Comparison of ENCODE assay signal across 11 cellular contexts in the genomic region with DNA sequence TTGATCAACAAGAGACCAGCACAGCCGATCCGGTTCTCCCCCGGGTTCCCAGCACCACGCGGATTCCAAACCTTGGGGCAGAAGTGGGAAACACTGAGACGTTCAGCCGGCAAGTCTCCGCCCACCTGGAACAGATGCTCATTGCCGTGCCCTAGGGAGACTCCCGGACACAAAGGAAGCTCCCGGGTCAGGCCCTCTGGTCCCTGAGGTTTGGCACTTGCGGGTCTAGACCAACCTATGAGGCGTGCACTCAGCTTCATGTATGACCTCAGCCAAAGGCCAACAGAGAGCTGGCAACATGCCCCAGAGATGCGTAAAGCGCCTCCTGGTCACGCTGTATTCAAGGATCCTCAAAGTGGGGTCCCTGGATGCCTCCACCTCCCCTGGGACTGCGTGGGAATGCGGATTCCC. TPM values are rescaled to one million over a fixed set of nuclear protein-coding genes. Genes with fewer than 3 reads are reported as not detected.
DNase-seq lines count a peak whose midpoint lies in the region; ATAC-seq, FAIRE-seq and TF ChIP-seq lines count a peak whose summit lies in the region.
"Had no signal": no experiment of that assay in that cellular context is flagged by ENCODE, and none has a peak within 500 bp of the region (broad histone marks: within the 10 kb centered on the region; RNA-seq: fewer than 3 reads in every experiment).

No MANE protein-coding gene starts in this region.

- H4K20me1 ChIP-seq in GM23338 (replicated peaks; ENCODE audit: insufficient read depth) (no peaks in the 10 kb centered on the region), H1 (replicated peaks in 1 of 2; ENCODE audit: control insufficient read depth in 1 of 2, insufficient read depth in 2 of 2, low read length in 2 of 2) (peaks cover 4% of the 10 kb centered on the region in 2 experiments)

- no peaks in the 10 kb centered on the region for H3K4me1 ChIP-seq in CD8-positive, alpha-beta T cell (ENCODE audit: insufficient read depth, low read length)
- H3K4me1 ChIP-seq in GM23338 (ENCODE audit: insufficient read depth) (peaks cover 6% of the 10 kb centered on the region; the same call in 1 of the 2 replicates), H1 (replicated peaks in 1 of 4; ENCODE audit: control insufficient read depth in 3 of 4, insufficient read depth in 4 of 4, low read length in 3 of 4) (peaks cover 4 to 18% (median 11%) of the 10 kb centered on the region in 4 experiments)

- no peak overlapping the region for H2BK5ac ChIP-seq in H1 (ENCODE audit: low read depth, low read length)

- H4K8ac ChIP-seq in H1 (ENCODE audit: extremely low read depth, insufficient read depth, low read length): no peak overlapping the region

- no peak overlapping the region for H2BK15ac ChIP-seq in H1 (ENCODE audit: low read length)

- intact Hi-C loops in CD8-positive, alpha-beta T cell (cut with DNase I, micrococcal nuclease): no loop called here
- intact Hi-C loops in posterior vena cava (cut with DNase I): no loop called here

- no peaks in the 10 kb centered on the region for H3K36me3 Mint-ChIP-seq in CD8-positive, alpha-beta T cell
- peaks cover 19% of the 10 kb centered on the region for H3K36me3 Mint-ChIP-seq in GM23338 (ENCODE audit: low read depth)
- H3K36me3 Mint-ChIP-seq in activated T-cell treated with anti-CD3 and anti-CD28 coated beads, Interleukin-2, amount 50 U/mL, for 24 hours (ENCODE audit: low read depth): no peaks in the 10 kb centered on the region

- no peak for FAIRE-seq in H1 (lab: Jason Lieb, UNC)
- FAIRE-seq: bronchial epithelial cell had no signal

- H3F3A ChIP-seq in GM23338 (replicated peaks; ENCODE audit: low read depth): no peaks in the 10 kb centered on the region

- TF ChIP-seq EP300 in H1 (IDR thresholded peaks at IDR 0.05; ENCODE audit: borderline replicate concordance in 1 of 2, low read depth in 2 of 2, low read length in 2 of 2): no peak

- no peaks in the 10 kb centered on the region for H3K9me2 ChIP-seq in GM23338 (ENCODE audit: insufficient read depth)

- H3K4me2 ChIP-seq in GM23338 (peak overlapping the region; percentile 83; the same call in 1 of the 2 replicates), H1 (ENCODE audit: insufficient read depth in 1 of 2, low read depth in 2 of 2, low read length in 2 of 2) (peak overlapping the region; percentile 94 to 96)

- no peaks in the 10 kb centered on the region for H3K79me1 ChIP-seq in H1 (ENCODE audit: low read depth, low read length)

- 44% methylated on average over 18 of the region's 18 CpGs; no CpG with 5 or more reads in 1 of the 2 experiments for WGBS in H1 (ENCODE audit: extremely low coverage in 1 of 2, insufficient coverage in 1 of 2, insufficient read length in 1 of 2, insufficient replicate concordance in 2 of 2, low coverage in 1 of 2, low lambda C conversion rate in 2 of 2, missing lambda C conversion rate in 1 of 2), 2 experiments

- POLR2A ChIA-PET in CD8-positive, alpha-beta T cell (lab: Charles Lee): no interaction called here
- POLR2A ChIA-PET in H1 (lab: Charles Lee; ENCODE audit: partially characterized antibody): interaction anchor here (1.2 kb wide), 1 partner anchor 24 kb away, joined by 3 read pairs; no protein-coding TSS in a partner anchor

- peaks cover 16% of the 10 kb centered on the region for H3K4me1 Mint-ChIP-seq in CD8-positive, alpha-beta T cell (ENCODE audit: low read depth)
- peaks cover 2% of the 10 kb centered on the region; the same call in 1 of the 3 replicates for H3K4me1 Mint-ChIP-seq in GM23338
- peaks cover 13% of the 10 kb centered on the region for H3K4me1 Mint-ChIP-seq in activated T-cell treated with anti-CD3 and anti-CD28 coated beads, Interleukin-2, amount 50 U/mL, for 24 hours (ENCODE audit: low read depth)

- TF ChIP-seq CTCF in CD8-positive, alpha-beta T cell (IDR thresholded peaks at IDR 0.05): no peak
- no peak for TF ChIP-seq CTCF in GM23338 (conservative IDR thresholded peaks at IDR 0.05; ENCODE audit: low read depth in 2 of 2)
- no peak for TF ChIP-seq CTCF in H1 (IDR thresholded peaks at IDR 0.05; ENCODE audit: control extremely low read depth in 1 of 3, insufficient read depth in 1 of 3, low read depth in 1 of 3, low read length in 3 of 3)

- H3K23ac ChIP-seq in H1 (ENCODE audit: insufficient read length): no peak overlapping the region

- H3K9me3 ChIP-seq in CD8-positive, alpha-beta T cell (ENCODE audit: low read length): no peaks in the 10 kb centered on the region
- peaks cover 5 to 8% of the 10 kb centered on the region in 2 experiments; a peak in 3 of 4 replicates for H3K9me3 ChIP-seq in H1 (ENCODE audit: insufficient read depth in 2 of 2, low read depth in 1 of 2, low read length in 1 of 2)

- no peaks in the 10 kb centered on the region for H3K9me3 Mint-ChIP-seq in CD8-positive, alpha-beta T cell
- peaks cover 80% of the 10 kb centered on the region for H3K9me3 Mint-ChIP-seq in GM23338
- H3K9me3 Mint-ChIP-seq in activated T-cell treated with anti-CD3 and anti-CD28 coated beads, Interleukin-2, amount 50 U/mL, for 24 hours: no peaks in the 10 kb centered on the region

- TF ChIP-seq POLR2A in H1 (IDR thresholded peaks at IDR 0.05; ENCODE audit: control extremely low read depth in 1 of 2, low read depth in 2 of 2, low read length in 2 of 2): no peak

- no peak overlapping the region for H3K14ac ChIP-seq in H1 (ENCODE audit: insufficient read length)

- no peak overlapping the region for H3K27ac Mint-ChIP-seq in CD8-positive, alpha-beta T cell
- no peak overlapping the region for H3K27ac Mint-ChIP-seq in GM23338
- no peak overlapping the region for H3K27ac Mint-ChIP-seq in activated T-cell treated with anti-CD3 and anti-CD28 coated beads, Interleukin-2, amount 50 U/mL, for 24 hours

- H4K5ac ChIP-seq in H1 (ENCODE audit: insufficient read length, low read depth, low read length): no peak overlapping the region

- H3K4ac ChIP-seq in H1 (replicated peaks; ENCODE audit: insufficient read length, low read depth, low read length): no peak overlapping the region

- H2AK5ac ChIP-seq in H1 (ENCODE audit: low read depth, low read length): no peak overlapping the region

- DNase-seq in CD8-positive, alpha-beta T cell: no peak
- DNase-seq in GM23338 (ENCODE audit: low spot score) (no peak), H1 (ENCODE audit: low read depth in 1 of 2, low spot score in 2 of 2) (no peak), posterior vena cava (ENCODE audit: low spot score) (peak; percentile 77)
- DNase-seq in activated T-cell treated with anti-CD3 and anti-CD28 coated beads, Interleukin-2, amount 50 U/mL, for 24 hours: no peak
- DNase-seq in stimulated activated CD4-positive, alpha-beta T cell treated with anti-CD3 and anti-CD28 coated beads, Interleukin-12 subunit alpha, Interleukin-12 subunit beta, amount 100 ng/mL, for 4 hours: no peak
- DNase-seq: NCI-H1105 treated with DMSO at 0.1 percent for 48 hours, upper lobe of left lung had no signal

- H3K23me2 ChIP-seq in H1 (ENCODE audit: low read depth, low read length): peaks cover 21% of the 10 kb centered on the region

- ATAC-seq in CD8-positive, alpha-beta T cell: no peak
- ATAC-seq in GM23338 (no peak), HG03439 (IDR thresholded peaks at IDR 0.05; ENCODE audit: unreplicated experiment) (no peak), HG03095 (IDR thresholded peaks at IDR 0.05; ENCODE audit: unreplicated experiment) (no peak)

- peaks cover 4% of the 10 kb centered on the region for H3K27me3 ChIP-seq in CD8-positive, alpha-beta T cell (ENCODE audit: insufficient read depth, low read length)
- H3K27me3 ChIP-seq in GM23338 (ENCODE audit: insufficient read depth) (peaks cover 65% of the 10 kb centered on the region), H1 (replicated peaks in 1 of 4; ENCODE audit: control insufficient read depth in 3 of 4, extremely low read depth in 1 of 4, insufficient read depth in 3 of 4, low read length in 3 of 4) (peaks cover 37 to 64% (median 58%) of the 10 kb centered on the region in 4 experiments)

- no peak overlapping the region for H3K4me3 ChIP-seq in CD8-positive, alpha-beta T cell (ENCODE audit: low read depth, low read length)
- peak overlapping the region; percentile 74; the same call in 1 of the 2 replicates for H3K4me3 ChIP-seq in GM23338
- peak overlapping the region in 1 of 4 experiments; percentile 67; a peak in 2 of 8 replicates for H3K4me3 ChIP-seq in H1 (ENCODE audit: extremely low read depth in 1 of 4, insufficient read depth in 2 of 4, low read depth in 3 of 4, low read length in 4 of 4)

- no peak overlapping the region for H2BK20ac ChIP-seq in H1 (ENCODE audit: low read length)

- H2AFZ ChIP-seq in GM23338: no peak overlapping the region
- no peak overlapping the region for H2AFZ ChIP-seq in H1 (ENCODE audit: low read length)

- peaks cover 49% of the 10 kb centered on the region for H3K27me3 Mint-ChIP-seq in CD8-positive, alpha-beta T cell (ENCODE audit: low read depth)
- H3K27me3 Mint-ChIP-seq in GM23338 (ENCODE audit: insufficient read depth, low read depth, poor library complexity): peaks cover 47% of the 10 kb centered on the region
- peaks cover 72% of the 10 kb centered on the region for H3K27me3 Mint-ChIP-seq in activated T-cell treated with anti-CD3 and anti-CD28 coated beads, Interleukin-2, amount 50 U/mL, for 24 hours

- H3K56ac ChIP-seq in H1 (replicated peaks; ENCODE audit: insufficient read length, low read depth, low read length): no peak overlapping the region

- CTCF ChIA-PET in CD8-positive, alpha-beta T cell (lab: Charles Lee): no interaction called here
- CTCF ChIA-PET in H1 (lab: Charles Lee; ENCODE audit: partially characterized antibody): interaction anchor here (0.7 to 1.3 kb wide), 3 partner anchors 10 to 42 kb away, joined by 3 read pairs; no protein-coding TSS in a partner anchor

- H3K18ac ChIP-seq in H1 (ENCODE audit: extremely low read depth, low read length): no peak overlapping the region; the same call in 1 of the 2 replicates

- no peak overlapping the region for H3K27ac ChIP-seq in CD8-positive, alpha-beta T cell (ENCODE audit: low read depth, low read length)
- H3K27ac ChIP-seq in GM23338 (ENCODE audit: low read depth) (no peak overlapping the region), H1 (ENCODE audit: low read depth, low read length) (no peak overlapping the region)
- H3K27ac ChIP-seq: upper lobe of left lung had no signal

- H3K79me2 ChIP-seq in GM23338 (replicated peaks; ENCODE audit: insufficient read depth): no peaks in the 10 kb centered on the region
- H3K79me2 ChIP-seq in H1 (ENCODE audit: control insufficient read depth in 1 of 2, insufficient read depth in 2 of 2, low read length in 2 of 2): no peaks in the 10 kb centered on the region

- H3K36me3 ChIP-seq in CD8-positive, alpha-beta T cell (ENCODE audit: insufficient read depth, low read length): no peaks in the 10 kb centered on the region
- no peaks in the 10 kb centered on the region for H3K36me3 ChIP-seq in GM23338 (ENCODE audit: insufficient read depth)
- no peaks in the 10 kb centered on the region for H3K36me3 ChIP-seq in H1 (ENCODE audit: control insufficient read depth in 2 of 4, insufficient read depth in 4 of 4, low read length in 3 of 4)
- H3K36me3 ChIP-seq: upper lobe of left lung had no signal

- no peak for TF ChIP-seq RAD21 in H1 (IDR thresholded peaks at IDR 0.05 in 1 of 2, conservative IDR thresholded peaks at IDR 0.05 in 1 of 2; ENCODE audit: low read depth in 2 of 2, low read length in 2 of 2)

- peak overlapping the region; percentile 39 for H3K4me3 Mint-ChIP-seq in CD8-positive, alpha-beta T cell
- H3K4me3 Mint-ChIP-seq in GM23338: peak overlapping the region; percentile 37; the same call in 2 of the 3 replicates
- H3K4me3 Mint-ChIP-seq in activated T-cell treated with anti-CD3 and anti-CD28 coated beads, Interleukin-2, amount 50 U/mL, for 24 hours: no peak overlapping the region

- no peak overlapping the region for H2BK120ac ChIP-seq in H1 (replicated peaks; ENCODE audit: low read depth, low read length)

- no peak overlapping the region for H3K9ac ChIP-seq in H1 (replicated peaks in 1 of 4; ENCODE audit: extremely low read depth in 1 of 4, low read depth in 3 of 4, low read length in 3 of 4)

- H2BK12ac ChIP-seq in H1 (ENCODE audit: low read depth, low read length): peak overlapping the region; percentile 75; the same call in 1 of the 2 replicates

- H4K91ac ChIP-seq in H1 (replicated peaks; ENCODE audit: insufficient read length, low read length): no peak overlapping the region

RNA-seq across cellular contexts. Expression of gene RIMBP2, which starts 2.5 kb away (rescaled TPM):
- not detected for total RNA-seq in CD8-positive, alpha-beta T cell
- 0.31 TPM in 1 of 2 replicates, not detected in the other for total RNA-seq in GM23338 (2014; rRNA removed; shearing (Covaris generic))
- 0.09 and 0.37 TPM in 2 replicates for polyA plus RNA-seq in GM23338 (2016; fragmentation: Nextera tagmentation; extraction: Ambion mirVana)
- total RNA-seq in H1 (2021; fragmentation: NEBNext Ultra II Directional; extraction: Animal tissue kit (Norgen Biotek cat#: 25700)): 0.31 and 0.65 TPM in 2 replicates
- polyA plus RNA-seq in H1 (2011; rRNA removed): 0.18 and 0.52 TPM in 2 replicates
- 0.43 TPM for polyA plus RNA-seq in H1 (2011; cell fraction: cytosol; rRNA removed)
- 0.73 TPM for polyA plus RNA-seq in H1 (2011; cell fraction: nucleus; rRNA removed)
- 0.08 to 0.66 TPM (median 0.31 TPM) in 4 replicates for polyA plus RNA-seq in H1 (2012, experiment 1 of 2)
- polyA plus RNA-seq in H1 (2012, experiment 2 of 2): not detected
- polyA plus RNA-seq in H1 (2013, experiment 1 of 2): 0.59 TPM
- 0.48 TPM for polyA plus RNA-seq in H1 (2013, experiment 2 of 2)
- 0.17 and 0.60 TPM in 2 replicates for polyA minus RNA-seq in H1 (2011; rRNA and poly(A)+ RNA removed)
- not detected for polyA minus RNA-seq in H1 (2011; cell fraction: cytosol; rRNA and poly(A)+ RNA removed)
- polyA minus RNA-seq in H1 (2011; cell fraction: nucleus; rRNA and poly(A)+ RNA removed): 0.90 TPM
- 1 to 10 TPM; 1.3 to 1.7 TPM for total RNA-seq in posterior vena cava
- total RNA-seq: bronchial epithelial cell had no signal
